ENCODE assay signal across 1 cellular context in genomic region chr1:31910933-31911332, GRCh38.
TF ChIP-seq lines count a peak whose summit lies in the region.

No MANE protein-coding gene starts in this region.

TF ChIP-seq in IMR-90, 13 proteins besides CTCF, POLR2A, EP300 and RAD21 (continued from another document):
- TF ChIP-seq CEBPB (IDR thresholded peaks at IDR 0.05; ENCODE audit: low read depth, low read length), result no peak
- no peak for TF ChIP-seq MXI1 (IDR thresholded peaks at IDR 0.05; ENCODE audit: borderline replicate concordance, low read depth, low read length)
- TF ChIP-seq ELK1 (IDR thresholded peaks at IDR 0.05; ENCODE audit: borderline replicate concordance, low read depth, low read length), result no peak
- no peak for TF ChIP-seq MAZ (IDR thresholded peaks at IDR 0.05; ENCODE audit: borderline replicate concordance, low read depth, low read length)
- TF ChIP-seq CHD1 (IDR thresholded peaks at IDR 0.05; ENCODE audit: low read depth, low read length), result no peak
- TF ChIP-seq BHLHE40 (IDR thresholded peaks at IDR 0.05; ENCODE audit: low read depth, low read length), result no peak
- no peak for TF ChIP-seq SMC3 (IDR thresholded peaks at IDR 0.05; ENCODE audit: low read depth, low read length)
- no peak for TF ChIP-seq RCOR1 (IDR thresholded peaks at IDR 0.05; ENCODE audit: insufficient replicate concordance, low read length)
